ENCODE assay signal across 16 cellular contexts in genomic region chr6:158033751-158034702, GRCh38. TPM values are rescaled to one million over a fixed set of nuclear protein-coding genes. Genes with fewer than 3 reads are reported as not detected.
DNase-seq lines count a peak whose midpoint lies in the region; ATAC-seq, FAIRE-seq and TF ChIP-seq lines count a peak whose summit lies in the region.
"Had no signal": no experiment of that assay in that cellular context is flagged by ENCODE, and none has a peak within 500 bp of the region (broad histone marks: within the 10 kb centered on the region; RNA-seq: fewer than 3 reads in every experiment).

No MANE protein-coding gene starts in this region.

- TF ChIP-seq RAD21 in liver (IDR thresholded peaks at IDR 0.05), result peak; percentile 35 to 62

- H3K4me2 ChIP-seq in endothelial cell of umbilical vein (ENCODE audit: insufficient read depth, low read length), result no peak overlapping the region

- ATAC-seq in HG02588 (IDR thresholded peaks at IDR 0.05; ENCODE audit: unreplicated experiment), result no peak

- POLR2A ChIA-PET in endothelial cell of umbilical vein (lab: Charles Lee), result no interaction called here

- FAIRE-seq in endothelial cell of umbilical vein (lab: Jason Lieb, UNC), result peak; percentile 33
- FAIRE-seq: H54 had no signal

- H3K27ac ChIP-seq in endothelial cell of umbilical vein (ENCODE audit: insufficient read depth, low read depth, low read length) (no peak overlapping the region), liver (ENCODE audit: low read depth in 1 of 2, low read length in 2 of 2) (peak overlapping the region; percentile 14 to 42), tibial artery (peak overlapping the region; percentile 8 to 17), esophagus squamous epithelium (peak overlapping the region in 2 of 4 donors; percentile 13 to 57)

- H3K4me3 ChIP-seq in endothelial cell of umbilical vein (replicated peaks in 1 of 3; ENCODE audit: insufficient read depth in 1 of 3, low read depth in 1 of 3, low read length in 3 of 3) (no peak overlapping the region), liver (ENCODE audit: low read depth in 1 of 3, low read length in 3 of 3) (no peak overlapping the region), tibial artery (no peak overlapping the region), esophagus squamous epithelium (no peak overlapping the region)

- H3K9me3 ChIP-seq in endothelial cell of umbilical vein (replicated peaks; ENCODE audit: control insufficient read depth, insufficient read depth, low read length), result no peaks in the 10 kb centered on the region
- H3K9me3 ChIP-seq in liver (ENCODE audit: control insufficient read depth in 4 of 4, low read length in 3 of 4), result no peaks in the 10 kb centered on the region
- no peaks in the 10 kb centered on the region for H3K9me3 ChIP-seq in tibial artery
- H3K9me3 ChIP-seq in esophagus squamous epithelium, result no peaks in the 10 kb centered on the region

- TF ChIP-seq CTCF in endothelial cell of umbilical vein (IDR thresholded peaks at IDR 0.05; ENCODE audit: extremely low read depth in 1 of 2, insufficient read depth in 1 of 2, low read depth in 1 of 2, low read length in 2 of 2), result no peak
- TF ChIP-seq CTCF in liver (IDR thresholded peaks at IDR 0.05; ENCODE audit: low read depth, low read length, missing input control), result no peak
- TF ChIP-seq CTCF in tibial artery (IDR thresholded peaks at IDR 0.05), result no peak
- no peak for TF ChIP-seq CTCF in esophagus squamous epithelium (IDR thresholded peaks at IDR 0.05)

- no TSS peak for BruUV-seq in endothelial cell of umbilical vein (replicated peaks; lab: Mats Ljungman, UMichigan)

- H3K27me3 ChIP-seq in endothelial cell of umbilical vein (ENCODE audit: control insufficient read depth in 2 of 2, insufficient read depth in 2 of 2, low read length in 2 of 2), result no peaks in the 10 kb centered on the region
- no peaks in the 10 kb centered on the region for H3K27me3 ChIP-seq in liver (ENCODE audit: control insufficient read depth in 4 of 4, insufficient read depth in 4 of 4, low read length in 3 of 4)
- no peaks in the 10 kb centered on the region for H3K27me3 ChIP-seq in tibial artery
- H3K27me3 ChIP-seq in esophagus squamous epithelium, result no peaks in the 10 kb centered on the region

- no peak overlapping the region for H2AFZ ChIP-seq in endothelial cell of umbilical vein (ENCODE audit: low read depth, low read length)

- CTCF ChIA-PET in endothelial cell of umbilical vein (lab: Charles Lee), result no interaction called here

- intact Hi-C loops in endothelial cell of umbilical vein (cut with micrococcal nuclease) (no loop called here), tibial artery (cut with DNase I; ENCODE audit: low total_unique reads) (no loop called here), esophagus squamous epithelium (cut with DNase I) (no loop called here)

- 31% methylated on average over 14 of the region's 14 CpGs for WGBS in liver
- WGBS in esophagus squamous epithelium, 2 donors, result 44 to 47% methylated on average over 14 of the region's 14 CpGs

- H3K36me3 ChIP-seq in endothelial cell of umbilical vein (ENCODE audit: control insufficient read depth in 2 of 2, extremely low read depth in 1 of 2, insufficient read depth in 2 of 2, low read length in 2 of 2) (peaks cover 8 to 15% of the 10 kb centered on the region in 2 experiments), liver (ENCODE audit: control insufficient read depth in 4 of 4, insufficient read depth in 3 of 4, low read depth in 1 of 4, low read length in 3 of 4) (peaks cover 0 to 2% (median 0%) of the 10 kb centered on the region in 4 donors), tibial artery (peaks cover 5 to 28% (median 6%) of the 10 kb centered on the region in 3 donors), esophagus squamous epithelium (peaks cover 0 to 35% (median 4%) of the 10 kb centered on the region in 3 donors)

- dilution Hi-C loops in endothelial cell of umbilical vein (cut with MboI; ENCODE audit: extremely low pct_ligation_motif_present, low sequenced_read_pairs), result no loop called here

- H3K9me1 ChIP-seq in endothelial cell of umbilical vein (replicated peaks; ENCODE audit: control insufficient read depth, extremely low read depth, insufficient read depth, low read length), result no peaks in the 10 kb centered on the region

- H3K9ac ChIP-seq in endothelial cell of umbilical vein (replicated peaks; ENCODE audit: extremely low read depth, insufficient read depth, low read length) (no peak overlapping the region), liver (ENCODE audit: low read depth in 1 of 2, low read length in 2 of 2) (no peak overlapping the region)

- no peaks in the 10 kb centered on the region for H4K20me1 ChIP-seq in endothelial cell of umbilical vein (replicated peaks; ENCODE audit: control insufficient read depth, extremely low read depth, insufficient read depth, low read length)

- H3K4me1 ChIP-seq in endothelial cell of umbilical vein (ENCODE audit: control insufficient read depth, extremely low read depth, insufficient read depth, low read length) (peaks cover 16% of the 10 kb centered on the region), liver (ENCODE audit: control insufficient read depth in 4 of 4, insufficient read depth in 4 of 4, low read length in 3 of 4) (peaks cover 2 to 26% (median 18%) of the 10 kb centered on the region in 4 donors), tibial artery (peaks cover 2 to 49% (median 35%) of the 10 kb centered on the region in 4 donors), esophagus squamous epithelium (peaks cover 14 to 49% (median 34%) of the 10 kb centered on the region in 3 donors)

- TF ChIP-seq POLR2A in endothelial cell of umbilical vein (IDR thresholded peaks at IDR 0.05; ENCODE audit: low read depth, low read length), result no peak
- TF ChIP-seq POLR2A in esophagus squamous epithelium (IDR thresholded peaks at IDR 0.05), result no peak

- DNase-seq in SW480 (ENCODE audit: low spot score) (peak; percentile 44), endothelial cell of umbilical vein (ENCODE audit: low read depth, low spot score) (no peak), tibial artery (peak; percentile 16 to 59), DMS79 treated with DMSO at 0.1 percent for 48 hours (lab: John Stamatoyannopoulos, UW) (no peak), esophagus squamous epithelium (lab: John Stamatoyannopoulos, UW) (no peak)
- no peak for DNase-seq in stimulated activated CD4-positive, alpha-beta T cell treated with anti-CD3 and anti-CD28 coated beads, Interleukin-4, amount 100 ng/mL, for 1 hour
- DNase-seq: activated CD4-positive, CD25-positive, alpha-beta regulatory T cell; activated CD8-positive, alpha-beta memory T cell treated with anti-CD3 and anti-CD28 coated beads, Interleukin-2, amount 50 U/mL, for 4 hours; MM.1S; occipital lobe; stimulated activated CD4-positive, alpha-beta T cell treated with anti-CD3 and anti-CD28 coated beads, Interleukin-2, amount 100 ng/mL, for 24 hours; stimulated activated naive CD4-positive, alpha-beta T cell; SW 1271 had no signal

- H3K79me2 ChIP-seq in endothelial cell of umbilical vein (ENCODE audit: control insufficient read depth, insufficient read depth, low read length), result peaks cover 23% of the 10 kb centered on the region

TF ChIP-seq in endothelial cell of umbilical vein, 7 proteins besides CTCF, POLR2A, EP300 and RAD21:
- no peak for TF ChIP-seq EZH2 (IDR thresholded peaks at IDR 0.05; ENCODE audit: borderline replicate concordance, low read depth, low read length, severe bottlenecking)
- TF ChIP-seq MAX (IDR thresholded peaks at IDR 0.05; ENCODE audit: insufficient read depth, insufficient read length), result no peak
- TF ChIP-seq JUN (IDR thresholded peaks at IDR 0.05; ENCODE audit: borderline replicate concordance, insufficient read depth, insufficient read length, low read depth), result no peak
- no peak for TF ChIP-seq MYC (IDR thresholded peaks at IDR 0.05; ENCODE audit: low read depth, low read length)
- TF ChIP-seq POLR2AphosphoS5 (IDR thresholded peaks at IDR 0.05; ENCODE audit: insufficient read depth, low read depth, low read length), result no peak
- no peak for TF ChIP-seq FOS (IDR thresholded peaks at IDR 0.05; ENCODE audit: borderline replicate concordance, insufficient read depth, low read length)
- no peak for TF ChIP-seq GATA2 (IDR thresholded peaks at IDR 0.05; ENCODE audit: insufficient read depth, insufficient read length, low read depth, low read length)
TF ChIP-seq in endothelial cell of umbilical vein: peak in this region for 0.

TF ChIP-seq in liver, 16 proteins besides CTCF, POLR2A, EP300 and RAD21 (continues in another document):
- TF ChIP-seq, protein P1, sequence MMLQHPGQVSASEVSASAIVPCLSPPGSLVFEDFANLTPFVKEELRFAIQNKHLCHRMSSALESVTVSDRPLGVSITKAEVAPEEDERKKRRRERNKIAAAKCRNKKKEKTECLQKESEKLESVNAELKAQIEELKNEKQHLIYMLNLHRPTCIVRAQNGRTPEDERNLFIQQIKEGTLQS (IDR thresholded peaks at IDR 0.05), result no peak
- TF ChIP-seq JUND (IDR thresholded peaks at IDR 0.05) (no peak), ZBTB33 (IDR thresholded peaks at IDR 0.05) (no peak), EGR1 (IDR thresholded peaks at IDR 0.05; ENCODE audit: low read depth in 2 of 2) (no peak), HNF4A (conservative IDR thresholded peaks at IDR 0.05) (peak; percentile 87 to 88)

RNA-seq across cellular contexts. Expression of gene SYNJ2, which starts 52.4 kb away (rescaled TPM):
- 71.8 and 78.2 TPM in 2 replicates for total RNA-seq in endothelial cell of umbilical vein
- 32.4 and 35.1 TPM in 2 replicates for polyA plus RNA-seq in endothelial cell of umbilical vein
- polyA plus RNA-seq in endothelial cell of umbilical vein (2011; cell fraction: cytosol; rRNA removed), result 42.1 and 44.6 TPM in 2 replicates
- polyA plus RNA-seq in endothelial cell of umbilical vein (2011; cell fraction: nucleus; rRNA removed), result 85.0 and 90.0 TPM in 2 replicates
- polyA plus RNA-seq in endothelial cell of umbilical vein (2012), result 28.3 and 54.5 TPM in 2 replicates
- 76.8 and 82.3 TPM in 2 replicates for polyA minus RNA-seq in endothelial cell of umbilical vein
- polyA minus RNA-seq in endothelial cell of umbilical vein (2011; cell fraction: cytosol; rRNA and poly(A)+ RNA removed), result 12.2 TPM
- polyA minus RNA-seq in endothelial cell of umbilical vein (2011; cell fraction: nucleus; rRNA and poly(A)+ RNA removed), result 77.9 and 82.2 TPM in 2 replicates
- total RNA-seq in liver, result 1 to 10 TPM; 3.5 to 8.9 TPM
- 1 to 10 TPM; 2.4 to 3.0 TPM for polyA plus RNA-seq in liver
- total RNA-seq in esophagus squamous epithelium, result 10 to 100 TPM in 2 of 4 donors, 1 to 10 TPM in 2; 6.6 to 15.6 (median 9.8) TPM

Comparison
In these comparisons a context has a peak if more than half of its experiments do, and no peak if none do; other contexts are left out.
1. DNase-seq: peak in SW480 (single experiment) and tibial artery (2 of 2); none in endothelial cell of umbilical vein (single experiment), DMS79 treated with DMSO at 0.1 percent for 48 hours (single experiment), esophagus squamous epithelium (single experiment) and stimulated activated CD4-positive, alpha-beta T cell treated with anti-CD3 and anti-CD28 coated beads, Interleukin-4, amount 100 ng/mL, for 1 hour (single experiment).